In genomic region chr2:171723724-171724683, GRCh38 we compare ENCODE assay signal across 1 cellular context.
TF ChIP-seq lines count a peak whose summit lies in the region.

No MANE protein-coding gene starts in this region.

TF ChIP-seq in K562, 482 proteins besides CTCF, POLR2A, EP300 and RAD21 (continued from another document):
- TF ChIP-seq PHF21A (IDR thresholded peaks at IDR 0.05; ENCODE audit: borderline replicate concordance, low read depth) (no peak), DACH1 (IDR thresholded peaks at IDR 0.05; ENCODE audit: partially characterized antibody) (peak; percentile 48), MCM2 (IDR thresholded peaks at IDR 0.05; ENCODE audit: low read depth) (no peak), SREBF1 (IDR thresholded peaks at IDR 0.05; ENCODE audit: borderline replicate concordance, low read depth, low read length) (no peak), TAL1 (IDR thresholded peaks at IDR 0.05) (peak; percentile 46; the same call in 1 of the 2 replicates), ZNF780A (CRISPR knock-in tag; IDR thresholded peaks at IDR 0.05) (no peak), DLX4 (CRISPR knock-in tag; IDR thresholded peaks at IDR 0.05) (no peak), MAFG (tag; conservative IDR thresholded peaks at IDR 0.05) (peak; percentile 67), MBD1 (CRISPR knock-in tag; IDR thresholded peaks at IDR 0.05) (no peak), CHCHD3 (CRISPR knock-in tag; IDR thresholded peaks at IDR 0.05) (no peak), ZNF146 (CRISPR knock-in tag; IDR thresholded peaks at IDR 0.05; ENCODE audit: unreplicated experiment) (no peak), MAFF (IDR thresholded peaks at IDR 0.05; ENCODE audit: low read length) (peak; percentile 59; the same call in 1 of the 2 replicates), ATF7 (IDR thresholded peaks at IDR 0.05) (no peak), MAFK (IDR thresholded peaks at IDR 0.05; ENCODE audit: low read length) (peak; percentile 73; the same call in 1 of the 2 replicates), NFIC (IDR thresholded peaks at IDR 0.05) (0 out of 2 replicates have a peak, but pooled peaks have one; percentile 18), ARID1B (IDR thresholded peaks at IDR 0.05) (peak; percentile 67), ZNF589 (CRISPR knock-in tag; IDR thresholded peaks at IDR 0.05; ENCODE audit: low read depth) (no peak), ZNF436 (CRISPR knock-in tag; IDR thresholded peaks at IDR 0.05) (no peak), FOXK2 (conservative IDR thresholded peaks at IDR 0.05 in 1 of 2, IDR thresholded peaks at IDR 0.05 in 1 of 2; ENCODE audit: low read depth in 2 of 2) (peak; percentile 41 to 60; a peak in 2 of 4 replicates), ZNF324 (CRISPR knock-in tag; IDR thresholded peaks at IDR 0.05) (no peak)
- TF ChIP-seq, protein P1, sequence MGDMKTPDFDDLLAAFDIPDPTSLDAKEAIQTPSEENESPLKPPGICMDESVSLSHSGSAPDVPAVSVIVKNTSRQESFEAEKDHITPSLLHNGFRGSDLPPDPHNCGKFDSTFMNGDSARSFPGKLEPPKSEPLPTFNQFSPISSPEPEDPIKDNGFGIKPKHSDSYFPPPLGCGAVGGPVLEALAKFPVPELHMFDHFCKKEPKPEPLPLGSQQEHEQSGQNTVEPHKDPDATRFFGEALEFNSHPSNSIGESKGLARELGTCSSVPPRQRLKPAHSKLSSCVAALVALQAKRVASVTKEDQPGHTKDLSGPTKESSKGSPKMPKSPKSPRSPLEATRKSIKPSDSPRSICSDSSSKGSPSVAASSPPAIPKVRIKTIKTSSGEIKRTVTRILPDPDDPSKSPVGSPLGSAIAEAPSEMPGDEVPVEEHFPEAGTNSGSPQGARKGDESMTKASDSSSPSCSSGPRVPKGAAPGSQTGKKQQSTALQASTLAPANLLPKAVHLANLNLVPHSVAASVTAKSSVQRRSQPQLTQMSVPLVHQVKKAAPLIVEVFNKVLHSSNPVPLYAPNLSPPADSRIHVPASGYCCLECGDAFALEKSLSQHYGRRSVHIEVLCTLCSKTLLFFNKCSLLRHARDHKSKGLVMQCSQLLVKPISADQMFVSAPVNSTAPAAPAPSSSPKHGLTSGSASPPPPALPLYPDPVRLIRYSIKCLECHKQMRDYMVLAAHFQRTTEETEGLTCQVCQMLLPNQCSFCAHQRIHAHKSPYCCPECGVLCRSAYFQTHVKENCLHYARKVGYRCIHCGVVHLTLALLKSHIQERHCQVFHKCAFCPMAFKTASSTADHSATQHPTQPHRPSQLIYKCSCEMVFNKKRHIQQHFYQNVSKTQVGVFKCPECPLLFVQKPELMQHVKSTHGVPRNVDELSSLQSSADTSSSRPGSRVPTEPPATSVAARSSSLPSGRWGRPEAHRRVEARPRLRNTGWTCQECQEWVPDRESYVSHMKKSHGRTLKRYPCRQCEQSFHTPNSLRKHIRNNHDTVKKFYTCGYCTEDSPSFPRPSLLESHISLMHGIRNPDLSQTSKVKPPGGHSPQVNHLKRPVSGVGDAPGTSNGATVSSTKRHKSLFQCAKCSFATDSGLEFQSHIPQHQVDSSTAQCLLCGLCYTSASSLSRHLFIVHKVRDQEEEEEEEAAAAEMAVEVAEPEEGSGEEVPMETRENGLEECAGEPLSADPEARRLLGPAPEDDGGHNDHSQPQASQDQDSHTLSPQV (IDR thresholded peaks at IDR 0.05), result peak; percentile 69
- TF ChIP-seq, protein P2, sequence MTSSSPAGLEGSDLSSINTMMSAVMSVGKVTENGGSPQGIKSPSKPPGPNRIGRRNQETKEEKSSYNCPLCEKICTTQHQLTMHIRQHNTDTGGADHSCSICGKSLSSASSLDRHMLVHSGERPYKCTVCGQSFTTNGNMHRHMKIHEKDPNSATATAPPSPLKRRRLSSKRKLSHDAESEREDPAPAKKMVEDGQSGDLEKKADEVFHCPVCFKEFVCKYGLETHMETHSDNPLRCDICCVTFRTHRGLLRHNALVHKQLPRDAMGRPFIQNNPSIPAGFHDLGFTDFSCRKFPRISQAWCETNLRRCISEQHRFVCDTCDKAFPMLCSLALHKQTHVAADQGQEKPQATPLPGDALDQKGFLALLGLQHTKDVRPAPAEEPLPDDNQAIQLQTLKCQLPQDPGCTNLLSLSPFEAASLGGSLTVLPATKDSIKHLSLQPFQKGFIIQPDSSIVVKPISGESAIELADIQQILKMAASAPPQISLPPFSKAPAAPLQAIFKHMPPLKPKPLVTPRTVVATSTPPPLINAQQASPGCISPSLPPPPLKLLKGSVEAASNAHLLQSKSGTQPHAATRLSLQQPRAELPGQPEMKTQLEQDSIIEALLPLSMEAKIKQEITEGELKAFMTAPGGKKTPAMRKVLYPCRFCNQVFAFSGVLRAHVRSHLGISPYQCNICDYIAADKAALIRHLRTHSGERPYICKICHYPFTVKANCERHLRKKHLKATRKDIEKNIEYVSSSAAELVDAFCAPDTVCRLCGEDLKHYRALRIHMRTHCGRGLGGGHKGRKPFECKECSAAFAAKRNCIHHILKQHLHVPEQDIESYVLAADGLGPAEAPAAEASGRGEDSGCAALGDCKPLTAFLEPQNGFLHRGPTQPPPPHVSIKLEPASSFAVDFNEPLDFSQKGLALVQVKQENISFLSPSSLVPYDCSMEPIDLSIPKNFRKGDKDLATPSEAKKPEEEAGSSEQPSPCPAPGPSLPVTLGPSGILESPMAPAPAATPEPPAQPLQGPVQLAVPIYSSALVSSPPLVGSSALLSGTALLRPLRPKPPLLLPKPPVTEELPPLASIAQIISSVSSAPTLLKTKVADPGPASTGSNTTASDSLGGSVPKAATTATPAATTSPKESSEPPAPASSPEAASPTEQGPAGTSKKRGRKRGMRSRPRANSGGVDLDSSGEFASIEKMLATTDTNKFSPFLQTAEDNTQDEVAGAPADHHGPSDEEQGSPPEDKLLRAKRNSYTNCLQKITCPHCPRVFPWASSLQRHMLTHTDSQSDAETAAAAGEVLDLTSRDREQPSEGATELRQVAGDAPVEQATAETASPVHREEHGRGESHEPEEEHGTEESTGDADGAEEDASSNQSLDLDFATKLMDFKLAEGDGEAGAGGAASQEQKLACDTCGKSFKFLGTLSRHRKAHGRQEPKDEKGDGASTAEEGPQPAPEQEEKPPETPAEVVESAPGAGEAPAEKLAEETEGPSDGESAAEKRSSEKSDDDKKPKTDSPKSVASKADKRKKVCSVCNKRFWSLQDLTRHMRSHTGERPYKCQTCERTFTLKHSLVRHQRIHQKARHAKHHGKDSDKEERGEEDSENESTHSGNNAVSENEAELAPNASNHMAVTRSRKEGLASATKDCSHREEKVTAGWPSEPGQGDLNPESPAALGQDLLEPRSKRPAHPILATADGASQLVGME (CRISPR knock-in tag; IDR thresholded peaks at IDR 0.05), result no peak
- TF ChIP-seq, protein P3, sequence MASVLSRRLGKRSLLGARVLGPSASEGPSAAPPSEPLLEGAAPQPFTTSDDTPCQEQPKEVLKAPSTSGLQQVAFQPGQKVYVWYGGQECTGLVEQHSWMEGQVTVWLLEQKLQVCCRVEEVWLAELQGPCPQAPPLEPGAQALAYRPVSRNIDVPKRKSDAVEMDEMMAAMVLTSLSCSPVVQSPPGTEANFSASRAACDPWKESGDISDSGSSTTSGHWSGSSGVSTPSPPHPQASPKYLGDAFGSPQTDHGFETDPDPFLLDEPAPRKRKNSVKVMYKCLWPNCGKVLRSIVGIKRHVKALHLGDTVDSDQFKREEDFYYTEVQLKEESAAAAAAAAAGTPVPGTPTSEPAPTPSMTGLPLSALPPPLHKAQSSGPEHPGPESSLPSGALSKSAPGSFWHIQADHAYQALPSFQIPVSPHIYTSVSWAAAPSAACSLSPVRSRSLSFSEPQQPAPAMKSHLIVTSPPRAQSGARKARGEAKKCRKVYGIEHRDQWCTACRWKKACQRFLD (CRISPR knock-in tag; IDR thresholded peaks at IDR 0.05), result no peak
